Comparison of ENCODE assay signal across 8 cellular contexts in genomic region chr17:65561394-65562205, GRCh38. TPM values are rescaled to one million over a fixed set of nuclear protein-coding genes. Genes with fewer than 3 reads are reported as not detected.
A peak's percentile ranks its signal among the peaks of the same experiment; 100 is the strongest.
DNase-seq lines count a peak whose midpoint lies in the region; ATAC-seq and TF ChIP-seq lines count a peak whose summit lies in the region.

TSS of gene AXIN2 (minus strand) at chr17:65561648. CDS start at chr17:65558620, 3,028 bp downstream.

- H3K4me3 ChIP-seq in HFF-Myc (replicated peaks; ENCODE audit: low read depth, low read length) (peak within 1 kb of the TSS; percentile 78), prostate gland (peak within 1 kb of the TSS in 1 of 2 donors; percentile 83), upper lobe of right lung (no peak within 1 kb of the TSS)

- H3K9ac ChIP-seq in ES-I3 (ENCODE audit: low read depth, low read length), result peak within 1 kb of the TSS; percentile 75

- H3K27ac ChIP-seq in prostate gland (peak within 1 kb of the TSS; percentile 94 to 96), upper lobe of right lung (no peak within 1 kb of the TSS)

- intact Hi-C loops in left ventricle myocardium superior (cut with micrococcal nuclease), result no loop called here
- intact Hi-C loops in prostate gland (cut with DNase I), result loop anchor here (10.0 kb wide), 1 partner anchor 1113 kb away; no protein-coding TSS in a partner anchor
- intact Hi-C loops in upper lobe of right lung (cut with DNase I), result no loop called here

- H3K36me3 ChIP-seq in ES-I3 (ENCODE audit: insufficient read depth, low read length) (no peaks in the 10 kb centered on the region), prostate gland (no peaks in the 10 kb centered on the region), upper lobe of right lung (no peaks in the 10 kb centered on the region)

- H3K4me1 ChIP-seq in ES-I3 (ENCODE audit: insufficient read depth, low read length), result peaks cover 26% of the 10 kb centered on the region
- H3K4me1 ChIP-seq in prostate gland (replicated peaks), result peaks cover 2% of the 10 kb centered on the region
- H3K4me1 ChIP-seq in upper lobe of right lung, result peaks cover 10% of the 10 kb centered on the region

- H3K4me3 Mint-ChIP-seq in T-cell, result peak within 1 kb of the TSS in 2 of 3 donors; percentile 80 to 81

- H3K36me3 Mint-ChIP-seq in T-cell, result no peaks in the 10 kb centered on the region

- TF ChIP-seq CTCF in HFF-Myc (IDR thresholded peaks at IDR 0.05; ENCODE audit: low read depth, low read length, missing control alignments) (no peak), prostate gland (IDR thresholded peaks at IDR 0.05) (peak in 2 of 4 experiments; percentile 36 to 40), upper lobe of right lung (IDR thresholded peaks at IDR 0.05) (no peak)

- H3K27me3 ChIP-seq in prostate gland (replicated peaks; ENCODE audit: insufficient read depth), result no peaks in the 10 kb centered on the region
- H3K27me3 ChIP-seq in upper lobe of right lung, result no peaks in the 10 kb centered on the region

- WGBS in prostate gland, result 2% methylated on average over 60 of the region's 68 CpGs

- H3K9me3 Mint-ChIP-seq in T-cell, result no peaks in the 10 kb centered on the region

- H3K9me3 ChIP-seq in ES-I3 (ENCODE audit: control insufficient read depth, insufficient read depth, low read length) (no peaks in the 10 kb centered on the region), prostate gland (no peaks in the 10 kb centered on the region), upper lobe of right lung (no peaks in the 10 kb centered on the region)

- peaks cover 0 to 3% of the 10 kb centered on the region in 2 donors for H3K27me3 Mint-ChIP-seq in T-cell

- peak; percentile 83 to 88 (median 83) for ATAC-seq in T-cell (replicated peaks in 1 of 4)
- ATAC-seq in left ventricle myocardium superior, result peak; percentile 84
- ATAC-seq in upper lobe of right lung, result peak; percentile 86

- CTCF ChIA-PET in T-cell (lab: Charles Lee), result interaction anchor here in 1 of 2 donors (0.6 kb wide), 1 partner anchor 25 kb away, joined by 5 read pairs; no protein-coding TSS in a partner anchor

- H3K27ac Mint-ChIP-seq in T-cell, result peak within 1 kb of the TSS; percentile 81 to 86

- no peak for TF ChIP-seq POLR2A in prostate gland (IDR thresholded peaks at IDR 0.05)

- H3K4me1 Mint-ChIP-seq in T-cell, result peaks cover 27 to 45% (median 36%) of the 10 kb centered on the region in 3 donors

- POLR2A ChIA-PET in T-cell (lab: Charles Lee), result no interaction called here

- DNase-seq in HFF-Myc (ENCODE audit: extremely low read depth, low read depth), result peak; percentile 58
- peak; percentile 89 for DNase-seq in NAMALWA (ENCODE audit: low spot score)
- peak; percentile 75 to 90 (median 85) for DNase-seq in T-cell
- peak; percentile 64 for DNase-seq in amniotic stem cell (lab: John Stamatoyannopoulos, UW)
- DNase-seq in left ventricle myocardium superior, result peak; percentile 96
- DNase-seq in prostate gland (ENCODE audit: low spot score), result peak; percentile 89
- peak; percentile 95 for DNase-seq in upper lobe of right lung

RNA-seq across cellular contexts. Expression of gene AXIN2, which starts in this region (rescaled TPM):
- 10 to 100 TPM; 35.8 to 44.9 (median 40.2) TPM for total RNA-seq in T-cell
- 17.2 TPM for total RNA-seq in left ventricle myocardium superior
- 10 to 100 TPM; 32.3 to 54.6 TPM for total RNA-seq in prostate gland
- 63.6 TPM for total RNA-seq in upper lobe of right lung
